9 cellular contexts compared by ENCODE assay signal in genomic region chr3:184174278-184174645, GRCh38. TPM values are rescaled to one million over a fixed set of nuclear protein-coding genes. Genes with fewer than 3 reads are reported as not detected.
DNase-seq lines count a peak whose midpoint lies in the region; ATAC-seq and TF ChIP-seq lines count a peak whose summit lies in the region.
"Had no signal": no experiment of that assay in that cellular context is flagged by ENCODE, and none has a peak within 500 bp of the region (broad histone marks: within the 10 kb centered on the region; RNA-seq: fewer than 3 reads in every experiment).

No MANE protein-coding gene starts in this region.

- DNase-seq in activated CD8-positive, alpha-beta T cell treated with anti-CD3 and anti-CD28 coated beads for 36 hours = no peak
- no peak for DNase-seq in NCI-H187 treated with DMSO at 0.1 percent for 48 hours (lab: John Stamatoyannopoulos, UW)
- no peak for DNase-seq in mesendoderm

- H2BK5ac ChIP-seq in mesendoderm (ENCODE audit: low read length) = no peak overlapping the region

- no peak overlapping the region for H3K4me3 ChIP-seq in muscle layer of duodenum (ENCODE audit: low read depth in 1 of 2, low read length in 2 of 2)
- no peak overlapping the region for H3K4me3 ChIP-seq in mesendoderm (ENCODE audit: low read length)

- intact Hi-C loops in activated CD8-positive, alpha-beta T cell treated with anti-CD3 and anti-CD28 coated beads for 36 hours (cut with micrococcal nuclease) = loop anchor here (2.0 kb wide), 1 partner anchor 125 kb away; the partner anchor contains the start of gene PSMD2

- no peaks in the 10 kb centered on the region for H3K9me3 ChIP-seq in muscle layer of duodenum (ENCODE audit: control insufficient read depth in 1 of 2, low read length in 2 of 2)

- CTCF ChIA-PET in activated CD8-positive, alpha-beta T cell treated with anti-CD3 and anti-CD28 coated beads for 36 hours (lab: Charles Lee) = interaction anchor here (0.7 to 1.5 kb wide), 6 partner anchors 10 to 289 kb away, joined by 3 to 8 read pairs (median 4); partner anchors contain the start of gene PARL

- no peaks in the 10 kb centered on the region for H3K27me3 Mint-ChIP-seq in activated CD8-positive, alpha-beta T cell treated with anti-CD3 and anti-CD28 coated beads for 36 hours

- H4K5ac ChIP-seq in mesendoderm (ENCODE audit: low read length) = no peak overlapping the region

- peak overlapping the region; percentile 85 for H3K4me3 Mint-ChIP-seq in activated CD8-positive, alpha-beta T cell treated with anti-CD3 and anti-CD28 coated beads for 36 hours

- H3K4me1 Mint-ChIP-seq in activated CD8-positive, alpha-beta T cell treated with anti-CD3 and anti-CD28 coated beads for 36 hours (ENCODE audit: low read depth) = peaks cover 29% of the 10 kb centered on the region

- H3K27ac Mint-ChIP-seq in activated CD8-positive, alpha-beta T cell treated with anti-CD3 and anti-CD28 coated beads for 36 hours = peak overlapping the region; percentile 61

- no peak overlapping the region for H3K18ac ChIP-seq in mesendoderm (ENCODE audit: low read length)

- ATAC-seq in GM21717 (IDR thresholded peaks at IDR 0.05; ENCODE audit: unreplicated experiment) (peak; percentile 1), HG03439 (IDR thresholded peaks at IDR 0.05; ENCODE audit: unreplicated experiment) (no peak), GM19463 (IDR thresholded peaks at IDR 0.05; ENCODE audit: unreplicated experiment) (no peak)
- no peak for ATAC-seq in activated CD8-positive, alpha-beta T cell treated with anti-CD3 and anti-CD28 coated beads for 36 hours

- no peak overlapping the region for H2BK120ac ChIP-seq in mesendoderm (ENCODE audit: low read depth, low read length)

- TF ChIP-seq CTCF in 22Rv1 (IDR thresholded peaks at IDR 0.05) = no peak
- TF ChIP-seq CTCF in activated CD8-positive, alpha-beta T cell treated with anti-CD3 and anti-CD28 coated beads for 36 hours (IDR thresholded peaks at IDR 0.05) = no peak

- H3K27ac ChIP-seq in 22Rv1 (peak overlapping the region; percentile 68), muscle layer of duodenum (ENCODE audit: low read length) (peak overlapping the region; percentile 28), mesendoderm (ENCODE audit: low read depth, low read length) (no peak overlapping the region)

- peaks cover 22% of the 10 kb centered on the region for H3K79me1 ChIP-seq in mesendoderm (ENCODE audit: low read length)

- WGBS in mesendoderm (ENCODE audit: extremely low coverage, insufficient coverage, low lambda C conversion rate) = no CpG with 5 or more reads among the region's 4 CpGs

- H3K56ac ChIP-seq in mesendoderm (ENCODE audit: low read length) = no peak overlapping the region

- H3K27me3 ChIP-seq in muscle layer of duodenum (ENCODE audit: low read depth, low read length) = no peaks in the 10 kb centered on the region
- H3K27me3 ChIP-seq in mesendoderm (ENCODE audit: insufficient read depth, low read length, poor library complexity) = no peaks in the 10 kb centered on the region

- H3K23ac ChIP-seq in mesendoderm (ENCODE audit: low read length) = no peak overlapping the region

- no peak overlapping the region for H3K4ac ChIP-seq in mesendoderm (ENCODE audit: low read depth, low read length)

- H3K36me3 ChIP-seq in muscle layer of duodenum (ENCODE audit: control insufficient read depth in 1 of 2, insufficient read depth in 2 of 2, low read length in 2 of 2) = peaks cover 27 to 62% of the 10 kb centered on the region in 2 donors
- H3K36me3 ChIP-seq in mesendoderm (ENCODE audit: control insufficient read depth, insufficient read depth, low read length) = peaks cover 10% of the 10 kb centered on the region

- POLR2A ChIA-PET in activated CD8-positive, alpha-beta T cell treated with anti-CD3 and anti-CD28 coated beads for 36 hours (lab: Charles Lee) = interaction anchor here (0.5 to 3.0 kb wide), 4 partner anchors 10 to 35 kb away, joined by 3 to 12 read pairs (median 5); partner anchors contain the start of genes ABCF3 and DVL3

- H4K8ac ChIP-seq in mesendoderm (ENCODE audit: low read depth, low read length) = no peak overlapping the region

- no peak overlapping the region for H2BK15ac ChIP-seq in mesendoderm (replicated peaks; ENCODE audit: low read depth)

- no peak overlapping the region for H3K9ac ChIP-seq in mesendoderm (ENCODE audit: low read length)

- H2AK5ac ChIP-seq in mesendoderm (ENCODE audit: low read length) = no peak overlapping the region

- peaks cover 16% of the 10 kb centered on the region for H3K36me3 Mint-ChIP-seq in activated CD8-positive, alpha-beta T cell treated with anti-CD3 and anti-CD28 coated beads for 36 hours (ENCODE audit: low read depth)

- H3K79me2 ChIP-seq in mesendoderm (ENCODE audit: control insufficient read depth, insufficient read depth, low read length) = peaks cover 31% of the 10 kb centered on the region

- H3K9me3 Mint-ChIP-seq in activated CD8-positive, alpha-beta T cell treated with anti-CD3 and anti-CD28 coated beads for 36 hours = no peaks in the 10 kb centered on the region

- no peak overlapping the region for H3K4me2 ChIP-seq in mesendoderm (ENCODE audit: low read length)

- H3K4me1 ChIP-seq in muscle layer of duodenum (ENCODE audit: control insufficient read depth in 1 of 2, insufficient read depth in 2 of 2, low read length in 2 of 2) (peaks cover 15 to 38% of the 10 kb centered on the region in 2 donors), mesendoderm (ENCODE audit: control insufficient read depth, low read depth, low read length) (peaks cover 9% of the 10 kb centered on the region)

RNA-seq across cellular contexts. Expression of gene AP2M1, which starts 0.4 kb away (rescaled TPM):
- 100 to 1,000 TPM; 211 to 223 TPM for total RNA-seq in activated CD8-positive, alpha-beta T cell treated with anti-CD3 and anti-CD28 coated beads for 36 hours
- 357 TPM for polyA plus RNA-seq in mesendoderm (2013, experiment 1 of 2)
- 372 TPM for polyA plus RNA-seq in mesendoderm (2013, experiment 2 of 2)

RNA-seq across cellular contexts. Expression of gene ABCF3, which starts 11.7 kb away (rescaled TPM):
- 10 to 100 TPM; 61.3 to 68.7 TPM for total RNA-seq in activated CD8-positive, alpha-beta T cell treated with anti-CD3 and anti-CD28 coated beads for 36 hours
- 24.7 TPM for polyA plus RNA-seq in mesendoderm (2013, experiment 1 of 2)
- polyA plus RNA-seq in mesendoderm (2013, experiment 2 of 2) = 23.8 TPM

RNA-seq across cellular contexts. Expression of gene DVL3, which starts 19.1 kb away (rescaled TPM):
- 10 to 100 TPM; 21.2 to 25.9 TPM for total RNA-seq in activated CD8-positive, alpha-beta T cell treated with anti-CD3 and anti-CD28 coated beads for 36 hours
- 43.7 TPM for polyA plus RNA-seq in mesendoderm (2013, experiment 1 of 2)
- polyA plus RNA-seq in mesendoderm (2013, experiment 2 of 2) = 44.0 TPM

RNA-seq across cellular contexts. Expression of gene EIF2B5, which starts 39.1 kb away (rescaled TPM):
- total RNA-seq in activated CD8-positive, alpha-beta T cell treated with anti-CD3 and anti-CD28 coated beads for 36 hours = 10 to 100 TPM; 59.9 to 64.0 TPM
- 35.7 TPM for polyA plus RNA-seq in mesendoderm (2013, experiment 1 of 2)
- polyA plus RNA-seq in mesendoderm (2013, experiment 2 of 2) = 34.9 TPM

RNA-seq across cellular contexts. Expression of gene VWA5B2, which starts 55.1 kb away (rescaled TPM):
- not detected for total RNA-seq in activated CD8-positive, alpha-beta T cell treated with anti-CD3 and anti-CD28 coated beads for 36 hours
- polyA plus RNA-seq in mesendoderm (2013, experiment 1 of 2) = 0.01 TPM
- 0.03 TPM for polyA plus RNA-seq in mesendoderm (2013, experiment 2 of 2)
- total RNA-seq: Daoy had no signal
